8 cellular contexts compared by ENCODE assay signal in genomic region chr17:75784473-75785015, GRCh38.
A peak's percentile ranks its signal among the peaks of the same experiment; 100 is the strongest.
DNase-seq lines count a peak whose midpoint lies in the region; ATAC-seq lines count a peak whose summit lies in the region.

Gene UNK (plus strand): TSS chr17:75784806. CDS start chr17:75784881, 75 bp downstream.

- H3K9ac ChIP-seq in BLaER1: peak within 1 kb of the TSS; percentile 99

- peak within 1 kb of the TSS; percentile 99 for H3K27ac Mint-ChIP-seq in dendritic cell treated with granulocyte-macrophage colony-stimulating factor and Interleukin-4, amounts not matched to agents 40 ng/mL and 50 ng/mL, for 4 days

- no peaks in the 10 kb centered on the region for H3K27me3 ChIP-seq in BLaER1

- H3K4me1 Mint-ChIP-seq in dendritic cell treated with granulocyte-macrophage colony-stimulating factor and Interleukin-4, amounts not matched to agents 40 ng/mL and 50 ng/mL, for 4 days (ENCODE audit: low read depth): peaks cover 29% of the 10 kb centered on the region

- DNase-seq in HK-2 (ENCODE audit: unreplicated experiment) (peak; percentile 98), NCI-H82 (lab: John Stamatoyannopoulos, UW) (peak; percentile 100), left kidney (ENCODE audit: low read depth, low spot score) (peak; percentile 100)
- peak; percentile 92 to 93 for DNase-seq in activated CD4-positive, alpha-beta T cell treated with anti-CD3 and anti-CD28 coated beads, Interleukin-2, amount 50 U/mL, for 4 hours
- peak; percentile 82 to 93 for DNase-seq in stimulated activated CD4-positive, alpha-beta T cell treated with anti-CD3 and anti-CD28 coated beads, Interleukin-1b, Interleukin-23, amount 100 ng/mL, for 4 hours (ENCODE audit: low read depth in 2 of 2)

- peak within 1 kb of the TSS; percentile 79 for H3K4me3 ChIP-seq in BLaER1

- peaks cover 14% of the 10 kb centered on the region for H4K20me1 ChIP-seq in BLaER1

- peak within 1 kb of the TSS; percentile 81 for H3K4me3 Mint-ChIP-seq in dendritic cell treated with granulocyte-macrophage colony-stimulating factor and Interleukin-4, amounts not matched to agents 40 ng/mL and 50 ng/mL, for 4 days

- H3K27me3 Mint-ChIP-seq in dendritic cell treated with granulocyte-macrophage colony-stimulating factor and Interleukin-4, amounts not matched to agents 40 ng/mL and 50 ng/mL, for 4 days: no peaks in the 10 kb centered on the region

- H3K9me3 Mint-ChIP-seq in dendritic cell treated with granulocyte-macrophage colony-stimulating factor and Interleukin-4, amounts not matched to agents 40 ng/mL and 50 ng/mL, for 4 days: no peaks in the 10 kb centered on the region

- H3K9me3 ChIP-seq in BLaER1: no peaks in the 10 kb centered on the region

- ATAC-seq in GM19455 (IDR thresholded peaks at IDR 0.05; ENCODE audit: unreplicated experiment): peak; percentile 59

- peak within 1 kb of the TSS; percentile 100 for H3K27ac ChIP-seq in BLaER1

- H3K4me2 ChIP-seq in BLaER1: peak within 1 kb of the TSS; percentile 98

- peaks cover 23% of the 10 kb centered on the region; the same call in 1 of the 2 replicates for H3K36me3 ChIP-seq in BLaER1

- H3K36me3 Mint-ChIP-seq in dendritic cell treated with granulocyte-macrophage colony-stimulating factor and Interleukin-4, amounts not matched to agents 40 ng/mL and 50 ng/mL, for 4 days (ENCODE audit: low read depth): peaks cover 11% of the 10 kb centered on the region

- peaks cover 64% of the 10 kb centered on the region for H3K4me1 ChIP-seq in BLaER1

- intact Hi-C loops in dendritic cell treated with granulocyte-macrophage colony-stimulating factor and Interleukin-4, amounts not matched to agents 40 ng/mL and 50 ng/mL, for 4 days (cut with micrococcal nuclease): loop anchor here (1.0 kb wide), 1 partner anchor 71 kb away; the partner anchor contains the start of gene WBP2

Comparison
In these comparisons a context has a peak if more than half of its experiments do, and no peak if none do; other contexts are left out.
1. Peak in every context shown above with its lines: DNase-seq, ATAC-seq, H3K4me3 ChIP-seq and H3K27ac ChIP-seq.